Comparison of ENCODE assay signal across 8 cellular contexts in the genomic region with DNA sequence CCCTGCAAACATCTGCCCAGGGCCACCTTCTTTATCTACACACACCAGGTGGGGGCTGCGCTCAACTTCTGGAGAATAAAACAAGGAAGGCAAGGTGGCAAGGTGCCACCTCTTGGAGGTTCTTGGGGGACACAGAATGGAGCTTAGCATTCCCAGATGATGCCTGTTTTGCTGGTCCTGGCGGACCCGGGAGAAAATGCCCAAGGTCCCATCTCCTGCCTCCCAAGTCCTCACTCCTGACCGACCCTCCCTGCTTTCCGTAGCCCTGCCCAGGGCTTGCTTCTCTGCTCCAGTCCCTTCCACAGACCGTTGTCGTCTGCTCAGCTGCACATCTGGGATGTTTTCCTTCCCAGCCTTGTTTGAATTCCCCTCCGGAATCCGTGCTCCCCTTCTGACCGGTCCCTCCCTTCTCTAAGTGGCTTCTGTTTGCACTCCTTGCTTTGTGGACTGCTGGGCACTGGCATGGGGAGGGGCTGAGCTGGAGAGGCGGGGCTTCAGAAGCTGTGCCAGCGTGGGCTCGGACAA. TPM values are rescaled to one million over a fixed set of nuclear protein-coding genes. Genes with fewer than 3 reads are reported as not detected.
A peak's percentile ranks its signal among the peaks of the same experiment; 100 is the strongest.
DNase-seq lines count a peak whose midpoint lies in the region; TF ChIP-seq lines count a peak whose summit lies in the region.

No MANE protein-coding gene starts in this region.

- TF ChIP-seq CTCF in suprapubic skin (IDR thresholded peaks at IDR 0.05) = no peak

- peaks cover 55% of the 10 kb centered on the region for H3K4me1 ChIP-seq in suprapubic skin

- 12% methylated on average over 11 of the region's 13 CpGs for WGBS in suprapubic skin

- H3K36me3 Mint-ChIP-seq in T-helper 1 cell treated with Interleukin-12 subunit alpha and Interleukin-12 subunit beta and Interleukin-4 antibody, amounts not matched to agents 30 μg/mL and 1 μg/mL, for 36 hours (ENCODE audit: low read depth) = peaks cover 18% of the 10 kb centered on the region
- H3K36me3 Mint-ChIP-seq in activated naive CD8-positive, alpha-beta T cell = no peaks in the 10 kb centered on the region

- H3K36me3 ChIP-seq in suprapubic skin = no peaks in the 10 kb centered on the region

- H3K4me3 Mint-ChIP-seq in T-helper 1 cell treated with Interleukin-12 subunit alpha and Interleukin-12 subunit beta and Interleukin-4 antibody, amounts not matched to agents 30 μg/mL and 1 μg/mL, for 36 hours = peak overlapping the region; percentile 82
- H3K4me3 Mint-ChIP-seq in activated naive CD8-positive, alpha-beta T cell = peak overlapping the region; percentile 89

- DNase-seq in T-helper 1 cell (no peak), iPS-NIHi11 (ENCODE audit: low spot score) (peak; percentile 60), suprapubic skin (ENCODE audit: low spot score in 2 of 2) (no peak), NCI-H446 treated with DMSO at 0.1 percent for 48 hours (lab: John Stamatoyannopoulos, UW) (no peak)
- DNase-seq in effector CD8-positive, alpha-beta T cell (lab: John Stamatoyannopoulos, UW) = no peak
- no peak for DNase-seq in activated naive CD4-positive, alpha-beta T cell treated with Interleukin-2 at 50 U/mL for 16 hours

- no peaks in the 10 kb centered on the region for H3K9me3 ChIP-seq in suprapubic skin

- no peak overlapping the region for H3K27ac Mint-ChIP-seq in T-helper 1 cell treated with Interleukin-12 subunit alpha and Interleukin-12 subunit beta and Interleukin-4 antibody, amounts not matched to agents 30 μg/mL and 1 μg/mL, for 36 hours
- H3K27ac Mint-ChIP-seq in activated naive CD8-positive, alpha-beta T cell = no peak overlapping the region

- no peak for TF ChIP-seq POLR2A in suprapubic skin (IDR thresholded peaks at IDR 0.05)

- no peaks in the 10 kb centered on the region for H3K9me3 Mint-ChIP-seq in T-helper 1 cell treated with Interleukin-12 subunit alpha and Interleukin-12 subunit beta and Interleukin-4 antibody, amounts not matched to agents 30 μg/mL and 1 μg/mL, for 36 hours
- H3K9me3 Mint-ChIP-seq in activated naive CD8-positive, alpha-beta T cell (ENCODE audit: low read depth) = no peaks in the 10 kb centered on the region

- H3K27me3 ChIP-seq in suprapubic skin = no peaks in the 10 kb centered on the region

- H3K4me3 ChIP-seq in suprapubic skin = peak overlapping the region; percentile 52

- H3K27ac ChIP-seq in suprapubic skin = no peak overlapping the region

- TF ChIP-seq EP300 in suprapubic skin (IDR thresholded peaks at IDR 0.05) = no peak

- peaks cover 3% of the 10 kb centered on the region for H3K27me3 Mint-ChIP-seq in T-helper 1 cell treated with Interleukin-12 subunit alpha and Interleukin-12 subunit beta and Interleukin-4 antibody, amounts not matched to agents 30 μg/mL and 1 μg/mL, for 36 hours (ENCODE audit: low read depth)
- no peaks in the 10 kb centered on the region for H3K27me3 Mint-ChIP-seq in activated naive CD8-positive, alpha-beta T cell

- peaks cover 40% of the 10 kb centered on the region for H3K4me1 Mint-ChIP-seq in T-helper 1 cell treated with Interleukin-12 subunit alpha and Interleukin-12 subunit beta and Interleukin-4 antibody, amounts not matched to agents 30 μg/mL and 1 μg/mL, for 36 hours (ENCODE audit: low read depth)
- peaks cover 46% of the 10 kb centered on the region for H3K4me1 Mint-ChIP-seq in activated naive CD8-positive, alpha-beta T cell (ENCODE audit: low read depth)

RNA-seq across cellular contexts. Expression of a gene that starts 13.1 kb away (rescaled TPM):
- total RNA-seq in suprapubic skin = 100 to 1,000 TPM; 174 to 206 (median 199) TPM

RNA-seq across cellular contexts. Expression of a gene that starts 54.2 kb away (rescaled TPM):
- total RNA-seq in suprapubic skin = 10 to 100 TPM; 12.6 to 15.0 (median 14.3) TPM
